ENCODE assay signal across 9 cellular contexts in genomic region chr12:59055204-59055839, GRCh38.
DNase-seq lines count a peak whose midpoint lies in the region; ATAC-seq and TF ChIP-seq lines count a peak whose summit lies in the region.
"Had no signal": no experiment of that assay in that cellular context is flagged by ENCODE, and none has a peak within 500 bp of the region (broad histone marks: within the 10 kb centered on the region; RNA-seq: fewer than 3 reads in every experiment).

No MANE protein-coding gene starts in this region.

- no peak overlapping the region for H2BK15ac ChIP-seq in mesenchymal stem cell (ENCODE audit: low read depth, poor library complexity, severe bottlenecking)

- no peaks in the 10 kb centered on the region for H3K79me1 ChIP-seq in mesenchymal stem cell (replicated peaks; ENCODE audit: low read length, poor library complexity, severe bottlenecking)

- no peak overlapping the region for H3K27ac Mint-ChIP-seq in T-helper 2 cell treated with Interferon-gamma antibody and Interleukin-4, amounts not matched to agents 5 μg/mL and 100 μg/mL, for 36 hours
- no peak overlapping the region for H3K27ac Mint-ChIP-seq in natural killer cell treated with Interleukin-12 subunit alpha and Interleukin-12 subunit beta and Interleukin-15 and Interleukin-18, amount 100 ng/mL, for 72 hours

- peaks cover 2% of the 10 kb centered on the region for H3K4me1 ChIP-seq in mesenchymal stem cell (ENCODE audit: control insufficient read depth, insufficient read depth, low read depth, low read length)

- peak overlapping the region; percentile 27 for H3K9ac ChIP-seq in mesenchymal stem cell (ENCODE audit: low read length)

- H2BK120ac ChIP-seq in mesenchymal stem cell (ENCODE audit: low read depth, low read length) = no peak overlapping the region

- peak; percentile 83 for DNase-seq in mesenchymal stem cell
- no peak for DNase-seq in T-helper 2 cell treated with Interferon-gamma antibody and Interleukin-4, amounts not matched to agents 5 μg/mL and 100 μg/mL, for 36 hours (ENCODE audit: low spot score)
- DNase-seq in natural killer cell treated with Interleukin-12 subunit alpha and Interleukin-12 subunit beta and Interleukin-15 and Interleukin-18, amount 100 ng/mL, for 72 hours (ENCODE audit: low spot score) = no peak
- DNase-seq in dedifferentiated amniotic fluid mesenchymal stem cell (ENCODE audit: extremely low spot score) = no peak

- no peaks in the 10 kb centered on the region for H3K9me3 Mint-ChIP-seq in T-helper 2 cell treated with Interferon-gamma antibody and Interleukin-4, amounts not matched to agents 5 μg/mL and 100 μg/mL, for 36 hours
- H3K9me3 Mint-ChIP-seq in natural killer cell treated with Interleukin-12 subunit alpha and Interleukin-12 subunit beta and Interleukin-15 and Interleukin-18, amount 100 ng/mL, for 72 hours = peaks cover 11% of the 10 kb centered on the region
- H3K9me3 Mint-ChIP-seq: brain had no signal

- H4K8ac ChIP-seq in mesenchymal stem cell (ENCODE audit: low read length) = no peak overlapping the region

- peak overlapping the region in 1 of 2 experiments; percentile 46 for H2BK12ac ChIP-seq in mesenchymal stem cell (ENCODE audit: low read length in 2 of 2)

- peak overlapping the region; percentile 45 for H3K27ac ChIP-seq in mesenchymal stem cell (ENCODE audit: low read length, poor library complexity, severe bottlenecking)

- no peaks in the 10 kb centered on the region for H3K4me1 Mint-ChIP-seq in T-helper 2 cell treated with Interferon-gamma antibody and Interleukin-4, amounts not matched to agents 5 μg/mL and 100 μg/mL, for 36 hours (ENCODE audit: low read depth)
- no peaks in the 10 kb centered on the region for H3K4me1 Mint-ChIP-seq in natural killer cell treated with Interleukin-12 subunit alpha and Interleukin-12 subunit beta and Interleukin-15 and Interleukin-18, amount 100 ng/mL, for 72 hours (ENCODE audit: low read depth in 2 of 2)

- H3K36me3 Mint-ChIP-seq in T-helper 2 cell treated with Interferon-gamma antibody and Interleukin-4, amounts not matched to agents 5 μg/mL and 100 μg/mL, for 36 hours (ENCODE audit: low read depth) = no peaks in the 10 kb centered on the region
- no peaks in the 10 kb centered on the region for H3K36me3 Mint-ChIP-seq in natural killer cell treated with Interleukin-12 subunit alpha and Interleukin-12 subunit beta and Interleukin-15 and Interleukin-18, amount 100 ng/mL, for 72 hours
- H3K36me3 Mint-ChIP-seq: brain had no signal

- no CpG with 5 or more reads among the region's 1 CpG for WGBS in mesenchymal stem cell

- no peak overlapping the region for H3K4ac ChIP-seq in mesenchymal stem cell (ENCODE audit: low read depth in 1 of 2, low read length in 2 of 2)

- H3K18ac ChIP-seq in mesenchymal stem cell (ENCODE audit: low read depth in 1 of 2, low read length in 2 of 2) = peak overlapping the region in 1 of 2 experiments; percentile 18

- H3K27me3 ChIP-seq in mesenchymal stem cell (ENCODE audit: control insufficient read depth in 1 of 2, insufficient read depth in 1 of 2, low read length in 2 of 2) = no peaks in the 10 kb centered on the region

- no peak overlapping the region for H3K4me2 ChIP-seq in mesenchymal stem cell (ENCODE audit: low read length, poor library complexity, severe bottlenecking)

- no peaks in the 10 kb centered on the region for H3K9me3 ChIP-seq in mesenchymal stem cell (ENCODE audit: control insufficient read depth, low read length)

- H4K91ac ChIP-seq in mesenchymal stem cell (ENCODE audit: low read length) = no peak overlapping the region

- no peak overlapping the region for H3K14ac ChIP-seq in mesenchymal stem cell (ENCODE audit: low read length in 2 of 2)

- no peak overlapping the region for H3K23ac ChIP-seq in mesenchymal stem cell (ENCODE audit: low read length in 2 of 2)

- no peak overlapping the region for H2AFZ ChIP-seq in mesenchymal stem cell (ENCODE audit: low read depth, low read length)

- no peaks in the 10 kb centered on the region for H3K27me3 Mint-ChIP-seq in T-helper 2 cell treated with Interferon-gamma antibody and Interleukin-4, amounts not matched to agents 5 μg/mL and 100 μg/mL, for 36 hours (ENCODE audit: low read depth)
- no peaks in the 10 kb centered on the region for H3K27me3 Mint-ChIP-seq in natural killer cell treated with Interleukin-12 subunit alpha and Interleukin-12 subunit beta and Interleukin-15 and Interleukin-18, amount 100 ng/mL, for 72 hours

- no peak overlapping the region for H2BK5ac ChIP-seq in mesenchymal stem cell (ENCODE audit: low read depth, low read length, poor library complexity, severe bottlenecking)

- no peak overlapping the region for H3K4me3 Mint-ChIP-seq in T-helper 2 cell treated with Interferon-gamma antibody and Interleukin-4, amounts not matched to agents 5 μg/mL and 100 μg/mL, for 36 hours
- H3K4me3 Mint-ChIP-seq in natural killer cell treated with Interleukin-12 subunit alpha and Interleukin-12 subunit beta and Interleukin-15 and Interleukin-18, amount 100 ng/mL, for 72 hours = no peak overlapping the region
- H3K4me3 Mint-ChIP-seq: brain had no signal

- ATAC-seq in GM18519 (IDR thresholded peaks at IDR 0.05; ENCODE audit: low FRiP score, unreplicated experiment) (peak; percentile 77), HG02885 (IDR thresholded peaks at IDR 0.05; ENCODE audit: poor library complexity, unreplicated experiment) (peak; percentile 67), SK-N-SH treated with all-trans-retinoic acid at 6 μM for 48 hours (peak; percentile 96), GM19035 (IDR thresholded peaks at IDR 0.05; ENCODE audit: unreplicated experiment) (no peak)
- ATAC-seq in natural killer cell treated with Interleukin-12 subunit alpha and Interleukin-12 subunit beta and Interleukin-15 and Interleukin-18, amount 100 ng/mL, for 72 hours = no peak

- no peaks in the 10 kb centered on the region for H3K36me3 ChIP-seq in mesenchymal stem cell (ENCODE audit: control insufficient read depth in 1 of 2, insufficient read depth in 2 of 2, low read depth in 1 of 2, low read length in 2 of 2)

- H3K4me3 ChIP-seq in mesenchymal stem cell (ENCODE audit: insufficient read depth in 1 of 2, low read depth in 1 of 2, low read length in 2 of 2) = no peak overlapping the region

- no peak overlapping the region for H2AK5ac ChIP-seq in mesenchymal stem cell (ENCODE audit: low read length, severe bottlenecking)

TF ChIP-seq in SK-N-SH treated with all-trans-retinoic acid at 6 μM for 48 hours, 23 proteins besides CTCF, POLR2A, EP300 and RAD21 (continues in another document):
- TF ChIP-seq BACH2 (CRISPR knock-in tag; IDR thresholded peaks at IDR 0.05; ENCODE audit: borderline replicate concordance) (no peak), SNAI2 (CRISPR knock-in tag; IDR thresholded peaks at IDR 0.05) (no peak), TCF4 (CRISPR knock-in tag; IDR thresholded peaks at IDR 0.05; ENCODE audit: borderline replicate concordance) (no peak), ZFP30 (CRISPR knock-in tag; IDR thresholded peaks at IDR 0.05) (no peak), CSRNP3 (CRISPR knock-in tag; IDR thresholded peaks at IDR 0.05) (no peak), PPARA (CRISPR knock-in tag; IDR thresholded peaks at IDR 0.05; ENCODE audit: borderline replicate concordance) (no peak), ISL1 (CRISPR knock-in tag; IDR thresholded peaks at IDR 0.05) (no peak), ARNTL (CRISPR knock-in tag; IDR thresholded peaks at IDR 0.05; ENCODE audit: borderline replicate concordance, low read depth) (no peak), ZNF8 (CRISPR knock-in tag; IDR thresholded peaks at IDR 0.05) (no peak), PATZ1 (CRISPR knock-in tag; IDR thresholded peaks at IDR 0.05; ENCODE audit: borderline replicate concordance) (no peak), ZFP3 (CRISPR knock-in tag; IDR thresholded peaks at IDR 0.05) (no peak)

Comparison
In these comparisons a context has a peak if more than half of its experiments do, and no peak if none do; other contexts are left out.
1. ATAC-seq: peak in GM18519 (single experiment), HG02885 (single experiment) and SK-N-SH treated with all-trans-retinoic acid at 6 μM for 48 hours (single experiment); none in natural killer cell treated with Interleukin-12 subunit alpha and Interleukin-12 subunit beta and Interleukin-15 and Interleukin-18, amount 100 ng/mL, for 72 hours (0 of 2) and GM19035 (single experiment).